13 cellular contexts compared by ENCODE assay signal in genomic region chr5:59685806-59686205, GRCh38.
DNase-seq lines count a peak whose midpoint lies in the region; ATAC-seq, FAIRE-seq and TF ChIP-seq lines count a peak whose summit lies in the region.
"Had no signal": no experiment of that assay in that cellular context is flagged by ENCODE, and none has a peak within 500 bp of the region (broad histone marks: within the 10 kb centered on the region; RNA-seq: fewer than 3 reads in every experiment).

No MANE protein-coding gene starts in this region.

- H2AFZ ChIP-seq in astrocyte (ENCODE audit: low read depth, low read length) (no peak overlapping the region), Karpas-422 (ENCODE audit: low read length) (no peak overlapping the region)

- H3K9me2 ChIP-seq in Karpas-422 (replicated peaks; ENCODE audit: insufficient read depth, low read length): no peaks in the 10 kb centered on the region

- H3K36me3 ChIP-seq in BLaER1 (no peaks in the 10 kb centered on the region), astrocyte (ENCODE audit: insufficient read depth, low read length) (no peaks in the 10 kb centered on the region), Karpas-422 (ENCODE audit: insufficient read depth, low read length) (no peaks in the 10 kb centered on the region), vagina (no peaks in the 10 kb centered on the region), brain microvascular endothelial cell (replicated peaks) (no peaks in the 10 kb centered on the region), testis (ENCODE audit: low read depth, missing control alignments) (no peaks in the 10 kb centered on the region)
- H3K36me3 ChIP-seq: SJCRH30 had no signal

- no peaks in the 10 kb centered on the region for H3K27me3 Mint-ChIP-seq in astrocyte (ENCODE audit: low read depth, unreplicated experiment)
- H3K27me3 Mint-ChIP-seq: stimulated activated naive B cell treated with anti-CD40 and anti-IgM and Interleukin-4, amounts not matched to agents 10 μg/mL and 1 μg/mL and 100 μg/mL, for 72 hours had no signal

- DNase-seq in astrocyte (ENCODE audit: low read depth) (peak; percentile 75), Karpas-422 (no peak), vagina (ENCODE audit: extremely low spot score in 2 of 2) (no peak), brain microvascular endothelial cell (no peak), testis (no peak)
- DNase-seq: activated CD8-positive, alpha-beta memory T cell treated with anti-CD3 and anti-CD28 coated beads, Interleukin-2, amount 50 U/mL, for 4 hours; cortex of kidney; Kasumi-1; stimulated activated naive B cell treated with anti-CD40 and anti-IgM and Interleukin-4, amounts not matched to agents 10 μg/mL and 1 μg/mL and 100 μg/mL, for 72 hours had no signal

- peak; percentile 54 for ATAC-seq in GM19328 (IDR thresholded peaks at IDR 0.05; ENCODE audit: unreplicated experiment)
- ATAC-seq in HG03066 (IDR thresholded peaks at IDR 0.05; ENCODE audit: low read depth, unreplicated experiment): peak; percentile 68

- TF ChIP-seq CTCF in astrocyte (IDR thresholded peaks at IDR 0.05; ENCODE audit: insufficient read depth, low read depth, low read length) (no peak), vagina (IDR thresholded peaks at IDR 0.05) (no peak), brain microvascular endothelial cell (IDR thresholded peaks at IDR 0.05; ENCODE audit: low read depth, low read length, missing control alignments) (no peak), testis (IDR thresholded peaks at IDR 0.05) (no peak)

- H3K4me1 Mint-ChIP-seq in astrocyte (ENCODE audit: low read depth, unreplicated experiment): peaks cover 3% of the 10 kb centered on the region

- H3K27me3 ChIP-seq in BLaER1: no peaks in the 10 kb centered on the region
- H3K27me3 ChIP-seq in astrocyte (ENCODE audit: insufficient read depth, low read length): no peaks in the 10 kb centered on the region
- 0 out of 2 replicates have a peak, but pooled peaks cover 4% of the 10 kb centered on the region for H3K27me3 ChIP-seq in Karpas-422 (ENCODE audit: low read length)
- H3K27me3 ChIP-seq in vagina: no peaks in the 10 kb centered on the region
- no peaks in the 10 kb centered on the region for H3K27me3 ChIP-seq in brain microvascular endothelial cell (replicated peaks)
- no peaks in the 10 kb centered on the region for H3K27me3 ChIP-seq in testis
- H3K27me3 ChIP-seq: SJCRH30 had no signal

- no peak overlapping the region for H3K27ac ChIP-seq in BLaER1
- no peak overlapping the region for H3K27ac ChIP-seq in astrocyte (ENCODE audit: low read depth, low read length)
- H3K27ac ChIP-seq in Karpas-422 (ENCODE audit: low read length): no peak overlapping the region
- no peak overlapping the region for H3K27ac ChIP-seq in vagina
- H3K27ac ChIP-seq in brain microvascular endothelial cell: no peak overlapping the region
- no peak overlapping the region for H3K27ac ChIP-seq in testis
- H3K27ac ChIP-seq: SJCRH30 had no signal

- no peak for FAIRE-seq in astrocyte (lab: Jason Lieb, UNC)

- H3K27ac Mint-ChIP-seq in astrocyte (ENCODE audit: unreplicated experiment): no peak overlapping the region
- H3K27ac Mint-ChIP-seq: stimulated activated naive B cell treated with anti-CD40 and anti-IgM and Interleukin-4, amounts not matched to agents 10 μg/mL and 1 μg/mL and 100 μg/mL, for 72 hours had no signal

- H3K9me3 ChIP-seq in BLaER1 (no peaks in the 10 kb centered on the region), astrocyte (ENCODE audit: insufficient read depth, low read depth, low read length) (no peaks in the 10 kb centered on the region), Karpas-422 (ENCODE audit: low read length) (no peaks in the 10 kb centered on the region), vagina (no peaks in the 10 kb centered on the region), testis (no peaks in the 10 kb centered on the region)

- in situ Hi-C loops in brain microvascular endothelial cell (cut with HindIII; ENCODE audit: low pct_ligation_motif_present, low sequenced_read_pairs): no loop called here

- H4K20me1 ChIP-seq in BLaER1: no peaks in the 10 kb centered on the region
- H4K20me1 ChIP-seq in astrocyte (ENCODE audit: insufficient read depth, low read length): no peaks in the 10 kb centered on the region
- no peaks in the 10 kb centered on the region for H4K20me1 ChIP-seq in Karpas-422 (ENCODE audit: insufficient read depth, low read depth, low read length)

- H3K9me3 Mint-ChIP-seq in astrocyte (ENCODE audit: unreplicated experiment): peaks cover 8% of the 10 kb centered on the region

- no peak overlapping the region for H3K4me3 Mint-ChIP-seq in astrocyte (ENCODE audit: unreplicated experiment)
- H3K4me3 Mint-ChIP-seq: stimulated activated naive B cell treated with anti-CD40 and anti-IgM and Interleukin-4, amounts not matched to agents 10 μg/mL and 1 μg/mL and 100 μg/mL, for 72 hours had no signal

- intact Hi-C loops in vagina (cut with DNase I): no loop called here
- intact Hi-C loops in testis (cut with DNase I; ENCODE audit: low total_unique reads): no loop called here

- H3K36me3 Mint-ChIP-seq in astrocyte (ENCODE audit: low read depth, unreplicated experiment): no peaks in the 10 kb centered on the region
- H3K36me3 Mint-ChIP-seq: stimulated activated naive B cell treated with anti-CD40 and anti-IgM and Interleukin-4, amounts not matched to agents 10 μg/mL and 1 μg/mL and 100 μg/mL, for 72 hours had no signal

- H3K79me2 ChIP-seq in astrocyte (ENCODE audit: insufficient read depth, low read length) (no peaks in the 10 kb centered on the region), Karpas-422 (ENCODE audit: low read length) (no peaks in the 10 kb centered on the region)

- 72 to 73% methylated on average over 2 of the region's 2 CpGs for WGBS in testis, 2 donors

- H3K4me1 ChIP-seq in BLaER1: peaks cover 7% of the 10 kb centered on the region; the same call in 1 of the 2 replicates
- no peaks in the 10 kb centered on the region for H3K4me1 ChIP-seq in astrocyte (ENCODE audit: insufficient read depth, low read length)
- H3K4me1 ChIP-seq in Karpas-422 (ENCODE audit: low read length): no peaks in the 10 kb centered on the region
- H3K4me1 ChIP-seq in vagina: no peaks in the 10 kb centered on the region
- H3K4me1 ChIP-seq in testis: no peaks in the 10 kb centered on the region

- H3K9ac ChIP-seq in BLaER1: no peak overlapping the region
- H3K9ac ChIP-seq in astrocyte (ENCODE audit: low read length): no peak overlapping the region
- no peak overlapping the region for H3K9ac ChIP-seq in Karpas-422 (ENCODE audit: low read length)

- H3K4me2 ChIP-seq in BLaER1: peak overlapping the region; percentile 14; the same call in 1 of the 2 replicates
- no peak overlapping the region for H3K4me2 ChIP-seq in astrocyte (ENCODE audit: low read length)
- no peak overlapping the region for H3K4me2 ChIP-seq in Karpas-422 (ENCODE audit: low read depth, low read length, poor library complexity, severe bottlenecking)

- H3K4me3 ChIP-seq in BLaER1: no peak overlapping the region
- H3K4me3 ChIP-seq in astrocyte (ENCODE audit: insufficient read depth, low read depth, low read length): no peak overlapping the region
- no peak overlapping the region for H3K4me3 ChIP-seq in Karpas-422 (ENCODE audit: low read length)
- no peak overlapping the region for H3K4me3 ChIP-seq in vagina
- H3K4me3 ChIP-seq in brain microvascular endothelial cell (ENCODE audit: low read depth, low read length): no peak overlapping the region
- no peak overlapping the region for H3K4me3 ChIP-seq in testis
- H3K4me3 ChIP-seq: SJCRH30 had no signal

- no peak for TF ChIP-seq POLR2A in vagina (IDR thresholded peaks at IDR 0.05)
- no peak for TF ChIP-seq POLR2A in testis (IDR thresholded peaks at IDR 0.05)
